9 cellular contexts compared by ENCODE assay signal in the genomic region with DNA sequence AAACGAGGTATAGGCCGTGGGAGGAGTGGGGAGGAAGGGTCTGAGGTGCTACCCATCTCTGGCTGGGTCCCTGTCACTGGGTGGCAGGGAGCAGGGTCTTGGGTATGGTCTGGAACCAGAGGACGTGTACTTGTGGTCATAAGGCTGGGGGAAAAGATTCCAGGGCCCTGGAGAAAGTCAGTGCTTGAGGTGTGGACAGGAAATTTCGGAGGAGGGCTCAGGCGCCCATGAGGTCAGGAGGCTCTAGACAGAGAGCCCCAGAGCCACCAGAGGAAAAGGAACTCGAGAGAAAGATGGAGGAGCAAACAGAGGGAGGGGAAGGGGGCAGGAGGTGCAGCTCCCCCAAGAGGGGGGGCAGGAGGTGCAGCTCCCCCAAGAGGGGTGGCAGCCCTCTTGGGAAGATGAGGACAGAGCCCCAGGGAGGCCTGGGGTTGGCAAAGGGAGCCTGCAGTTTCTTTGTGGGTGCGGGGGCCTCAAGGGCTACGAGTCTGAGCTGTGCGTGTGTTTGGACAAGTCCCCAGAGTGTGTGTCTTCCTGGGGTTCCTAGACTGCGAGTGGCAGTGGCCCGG. TPM values are rescaled to one million over a fixed set of nuclear protein-coding genes. Genes with fewer than 3 reads are reported as not detected.
DNase-seq lines count a peak whose midpoint lies in the region; ATAC-seq, FAIRE-seq and TF ChIP-seq lines count a peak whose summit lies in the region.
"Had no signal": no experiment of that assay in that cellular context is flagged by ENCODE, and none has a peak within 500 bp of the region (broad histone marks: within the 10 kb centered on the region; RNA-seq: fewer than 3 reads in every experiment).

No MANE protein-coding gene starts in this region.

- H3K4me1 ChIP-seq in keratinocyte (ENCODE audit: control insufficient read depth, extremely low read depth, insufficient read depth, low read length) (peaks cover 22% of the 10 kb centered on the region), tibial nerve (peaks cover 0 to 36% (median 9%) of the 10 kb centered on the region in 4 donors)

- H3K27ac Mint-ChIP-seq in activated naive CD4-positive, alpha-beta T cell treated with anti-CD3 and anti-CD28 coated beads, Interleukin-2, amount 10 ng/mL, durations not matched to agents 7 days and 5 days = peak overlapping the region; percentile 94
- peak overlapping the region; percentile 99 for H3K27ac Mint-ChIP-seq in activated T-helper 1 cell treated with anti-CD3 and anti-CD28 coated beads, Interleukin-12 subunit alpha, Interleukin-12 subunit beta, Interleukin-2, Interleukin-4 antibody, amounts not matched to agents 30 ng/mL and 10 ng/mL and 1 ng/mL, durations not matched to agents 14 hours and 24 hours and 36 hours

- H3K9ac ChIP-seq in keratinocyte (ENCODE audit: control insufficient read depth, extremely low read depth, insufficient read depth, low read length) = peak overlapping the region; percentile 90

- H3K4me3 Mint-ChIP-seq in activated naive CD4-positive, alpha-beta T cell treated with anti-CD3 and anti-CD28 coated beads, Interleukin-2, amount 10 ng/mL, durations not matched to agents 7 days and 5 days = peak overlapping the region; percentile 91
- H3K4me3 Mint-ChIP-seq in activated T-helper 1 cell treated with anti-CD3 and anti-CD28 coated beads, Interleukin-12 subunit alpha, Interleukin-12 subunit beta, Interleukin-2, Interleukin-4 antibody, amounts not matched to agents 30 ng/mL and 10 ng/mL and 1 ng/mL, durations not matched to agents 14 hours and 24 hours and 36 hours = peak overlapping the region; percentile 89

- no peaks in the 10 kb centered on the region for H3K9me1 ChIP-seq in keratinocyte (ENCODE audit: control insufficient read depth, extremely low read depth, insufficient read depth, low read length)

- peak overlapping the region; percentile 68 to 94 (median 82) for H3K4me3 ChIP-seq in keratinocyte (ENCODE audit: control insufficient read depth in 2 of 3, extremely low read depth in 1 of 3, insufficient read depth in 2 of 3, low read depth in 1 of 3, low read length in 3 of 3)
- peak overlapping the region; percentile 47 to 97 (median 86) for H3K4me3 ChIP-seq in tibial nerve

- TF ChIP-seq CTCF in keratinocyte (optimal IDR thresholded peaks at IDR 0.05 in 1 of 3, IDR thresholded peaks at IDR 0.05 in 1 of 3, conservative IDR thresholded peaks at IDR 0.05 in 1 of 3; ENCODE audit: extremely low read depth in 1 of 3, insufficient read depth in 2 of 3, low read length in 3 of 3) (no peak), tibial nerve (IDR thresholded peaks at IDR 0.05) (no peak), omental fat pad (IDR thresholded peaks at IDR 0.05) (no peak)

- FAIRE-seq in keratinocyte (lab: Jason Lieb, UNC) = no peak
- FAIRE-seq: G401.6 had no signal

- peak overlapping the region; percentile 78 for H3K4me2 ChIP-seq in keratinocyte (ENCODE audit: control insufficient read depth, extremely low read depth, insufficient read depth, low read depth, low read length)

- intact Hi-C loops in activated T-helper 1 cell treated with anti-CD3 and anti-CD28 coated beads, Interleukin-12 subunit alpha, Interleukin-12 subunit beta, Interleukin-2, Interleukin-4 antibody, amounts not matched to agents 30 ng/mL and 10 ng/mL and 1 ng/mL, durations not matched to agents 14 hours and 24 hours and 36 hours (cut with micrococcal nuclease) = loop anchor here (1.0 to 10.0 kb wide), 7 partner anchors 18 to 491 kb away; partner anchors contain the start of genes PLA2G15 and SLC7A6OS

- no peak for TF ChIP-seq EP300 in tibial nerve (IDR thresholded peaks at IDR 0.05)

- H3K9me3 Mint-ChIP-seq in activated naive CD4-positive, alpha-beta T cell treated with anti-CD3 and anti-CD28 coated beads, Interleukin-2, amount 10 ng/mL, durations not matched to agents 7 days and 5 days = no peaks in the 10 kb centered on the region
- H3K9me3 Mint-ChIP-seq in activated T-helper 1 cell treated with anti-CD3 and anti-CD28 coated beads, Interleukin-12 subunit alpha, Interleukin-12 subunit beta, Interleukin-2, Interleukin-4 antibody, amounts not matched to agents 30 ng/mL and 10 ng/mL and 1 ng/mL, durations not matched to agents 14 hours and 24 hours and 36 hours = no peaks in the 10 kb centered on the region

- peak overlapping the region; percentile 87 for H3K27ac ChIP-seq in keratinocyte (ENCODE audit: control insufficient read depth, insufficient read depth, low read length)
- peak overlapping the region; percentile 90 to 98 (median 94) for H3K27ac ChIP-seq in tibial nerve

- H3K27me3 ChIP-seq in keratinocyte (ENCODE audit: control insufficient read depth, extremely low read depth, insufficient read depth, low read length) (no peaks in the 10 kb centered on the region), tibial nerve (no peaks in the 10 kb centered on the region)

- H3K36me3 Mint-ChIP-seq in activated naive CD4-positive, alpha-beta T cell treated with anti-CD3 and anti-CD28 coated beads, Interleukin-2, amount 10 ng/mL, durations not matched to agents 7 days and 5 days = peaks cover 22% of the 10 kb centered on the region
- H3K36me3 Mint-ChIP-seq in activated T-helper 1 cell treated with anti-CD3 and anti-CD28 coated beads, Interleukin-12 subunit alpha, Interleukin-12 subunit beta, Interleukin-2, Interleukin-4 antibody, amounts not matched to agents 30 ng/mL and 10 ng/mL and 1 ng/mL, durations not matched to agents 14 hours and 24 hours and 36 hours (ENCODE audit: low read depth) = peaks cover 21% of the 10 kb centered on the region

- peak overlapping the region; percentile 86 for H2AFZ ChIP-seq in keratinocyte (ENCODE audit: control insufficient read depth, low read length)

- H4K20me1 ChIP-seq in keratinocyte (ENCODE audit: control insufficient read depth, extremely low read depth, insufficient read depth, low read length) = peaks cover 2% of the 10 kb centered on the region

- no peak for DNase-seq in activated naive CD4-positive, alpha-beta T cell treated with anti-CD3 and anti-CD28 coated beads, Interleukin-2, amount 10 ng/mL, durations not matched to agents 7 days and 5 days
- no peak for DNase-seq in activated naive CD4-positive, alpha-beta T cell treated with anti-CD3 and anti-CD28 coated beads, Interleukin-2, amount 50 U/mL, for 16 hours
- DNase-seq in activated T-helper 1 cell treated with anti-CD3 and anti-CD28 coated beads, Interleukin-12 subunit alpha, Interleukin-12 subunit beta, Interleukin-2, Interleukin-4 antibody, amounts not matched to agents 30 ng/mL and 10 ng/mL and 1 ng/mL, durations not matched to agents 14 hours and 24 hours and 36 hours (ENCODE audit: low spot score) = no peak
- DNase-seq in keratinocyte (ENCODE audit: low read depth, low spot score) (no peak), tibial nerve (ENCODE audit: low spot score in 2 of 2) (no peak), mesenteric fat pad (ENCODE audit: low spot score) (no peak), omental fat pad (ENCODE audit: low spot score) (no peak)

- dilution Hi-C loops in keratinocyte (cut with MboI; ENCODE audit: extremely low pct_ligation_motif_present, low sequenced_read_pairs) = no loop called here

- H3K79me2 ChIP-seq in keratinocyte (ENCODE audit: control insufficient read depth, insufficient read depth, low read length) = peaks cover 32% of the 10 kb centered on the region

- peaks cover 58% of the 10 kb centered on the region for H3K4me1 Mint-ChIP-seq in activated naive CD4-positive, alpha-beta T cell treated with anti-CD3 and anti-CD28 coated beads, Interleukin-2, amount 10 ng/mL, durations not matched to agents 7 days and 5 days
- peaks cover 47% of the 10 kb centered on the region for H3K4me1 Mint-ChIP-seq in activated T-helper 1 cell treated with anti-CD3 and anti-CD28 coated beads, Interleukin-12 subunit alpha, Interleukin-12 subunit beta, Interleukin-2, Interleukin-4 antibody, amounts not matched to agents 30 ng/mL and 10 ng/mL and 1 ng/mL, durations not matched to agents 14 hours and 24 hours and 36 hours (ENCODE audit: low read depth)

- no peaks in the 10 kb centered on the region for H3K27me3 Mint-ChIP-seq in activated naive CD4-positive, alpha-beta T cell treated with anti-CD3 and anti-CD28 coated beads, Interleukin-2, amount 10 ng/mL, durations not matched to agents 7 days and 5 days
- no peaks in the 10 kb centered on the region for H3K27me3 Mint-ChIP-seq in activated T-helper 1 cell treated with anti-CD3 and anti-CD28 coated beads, Interleukin-12 subunit alpha, Interleukin-12 subunit beta, Interleukin-2, Interleukin-4 antibody, amounts not matched to agents 30 ng/mL and 10 ng/mL and 1 ng/mL, durations not matched to agents 14 hours and 24 hours and 36 hours (ENCODE audit: insufficient read depth)

- H3K9me3 ChIP-seq in keratinocyte (ENCODE audit: control insufficient read depth, low read depth, low read length) (no peaks in the 10 kb centered on the region), tibial nerve (no peaks in the 10 kb centered on the region)

- TF ChIP-seq POLR2A in tibial nerve (IDR thresholded peaks at IDR 0.05) = no peak

- 36 to 48% methylated on average over 9 to 11 of the region's 11 CpGs for WGBS in tibial nerve, 2 donors

- CTCF ChIA-PET in activated naive CD4-positive, alpha-beta T cell treated with anti-CD3 and anti-CD28 coated beads, Interleukin-2, amount 10 ng/mL, durations not matched to agents 7 days and 5 days (lab: Charles Lee) = interaction anchor here (0.6 to 9.7 kb wide), 30 partner anchors 8 to 174 kb away, joined by 3 to 432 read pairs (median 5); partner anchors contain the start of genes PRMT7 and SLC7A6OS

- H3K36me3 ChIP-seq in keratinocyte (ENCODE audit: control insufficient read depth in 2 of 2, extremely low read depth in 1 of 2, insufficient read depth in 2 of 2, low read length in 2 of 2) (peaks cover 17% of the 10 kb centered on the region in 2 experiments), tibial nerve (peaks cover 0 to 26% (median 5%) of the 10 kb centered on the region in 3 donors)

- ATAC-seq in GM18909 (IDR thresholded peaks at IDR 0.05; ENCODE audit: poor library complexity, unreplicated experiment) (no peak), omental fat pad (ENCODE audit: low FRiP score) (no peak)

RNA-seq across cellular contexts. Expression of gene SLC7A6, which starts 0.7 kb away (rescaled TPM):
- total RNA-seq in activated T-helper 1 cell treated with anti-CD3 and anti-CD28 coated beads, Interleukin-12 subunit alpha, Interleukin-12 subunit beta, Interleukin-2, Interleukin-4 antibody, amounts not matched to agents 30 ng/mL and 10 ng/mL and 1 ng/mL, durations not matched to agents 14 hours and 24 hours and 36 hours = 139 and 143 TPM in 2 replicates
- polyA plus RNA-seq in keratinocyte = 35.0 to 45.9 TPM (median 43.4 TPM) in 3 replicates
- polyA plus RNA-seq in keratinocyte (2011; ENCODE audit: low read depth) = 11.6 TPM
- polyA plus RNA-seq in keratinocyte (2011; cell fraction: cytosol; rRNA removed) = 15.5 and 20.5 TPM in 2 replicates
- 113 and 126 TPM in 2 replicates for polyA plus RNA-seq in keratinocyte (2011; cell fraction: nucleus; rRNA removed)
- polyA plus RNA-seq in keratinocyte (2012; ENCODE audit: low replicate concordance) = 13.9 and 24.3 TPM in 2 replicates
- polyA minus RNA-seq in keratinocyte = 85.4 to 135 TPM (median 106 TPM) in 3 replicates
- polyA minus RNA-seq in keratinocyte (2011; cell fraction: cytosol; rRNA and poly(A)+ RNA removed) = 28.0 TPM
- polyA minus RNA-seq in keratinocyte (2011; cell fraction: nucleus; rRNA and poly(A)+ RNA removed) = 70.1 and 116 TPM in 2 replicates
- total RNA-seq in tibial nerve (100 to 1,000 TPM; 129 to 202 (median 181) TPM), mesenteric fat pad (264 TPM), omental fat pad (100 to 1,000 TPM; 129 to 181 (median 147) TPM)

RNA-seq across cellular contexts. Expression of gene PLA2G15, which starts 18.5 kb away (rescaled TPM):
- total RNA-seq in activated T-helper 1 cell treated with anti-CD3 and anti-CD28 coated beads, Interleukin-12 subunit alpha, Interleukin-12 subunit beta, Interleukin-2, Interleukin-4 antibody, amounts not matched to agents 30 ng/mL and 10 ng/mL and 1 ng/mL, durations not matched to agents 14 hours and 24 hours and 36 hours = 8.6 and 8.8 TPM in 2 replicates
- 9.2 to 16.6 TPM (median 12.1 TPM) in 3 replicates for polyA plus RNA-seq in keratinocyte
- 11.9 TPM for polyA plus RNA-seq in keratinocyte (2011; ENCODE audit: low read depth)
- 4.5 and 7.1 TPM in 2 replicates for polyA plus RNA-seq in keratinocyte (2011; cell fraction: cytosol; rRNA removed)
- polyA plus RNA-seq in keratinocyte (2011; cell fraction: nucleus; rRNA removed) = 26.5 and 29.3 TPM in 2 replicates
- polyA plus RNA-seq in keratinocyte (2012; ENCODE audit: low replicate concordance) = 11.6 and 11.8 TPM in 2 replicates
- polyA minus RNA-seq in keratinocyte = 11.7 to 22.2 TPM (median 18.8 TPM) in 3 replicates
- polyA minus RNA-seq in keratinocyte (2011; cell fraction: cytosol; rRNA and poly(A)+ RNA removed) = 13.6 TPM
- 21.2 and 24.3 TPM in 2 replicates for polyA minus RNA-seq in keratinocyte (2011; cell fraction: nucleus; rRNA and poly(A)+ RNA removed)
- total RNA-seq in tibial nerve (10 to 100 TPM; 26.0 to 51.3 (median 30.2) TPM), mesenteric fat pad (40.2 TPM), omental fat pad (10 to 100 TPM; 24.0 to 42.9 (median 31.1) TPM)

RNA-seq across cellular contexts. Expression of gene ESRP2, which starts 27.7 kb away (rescaled TPM):
- 0.10 and 0.12 TPM in 2 replicates for total RNA-seq in activated T-helper 1 cell treated with anti-CD3 and anti-CD28 coated beads, Interleukin-12 subunit alpha, Interleukin-12 subunit beta, Interleukin-2, Interleukin-4 antibody, amounts not matched to agents 30 ng/mL and 10 ng/mL and 1 ng/mL, durations not matched to agents 14 hours and 24 hours and 36 hours
- polyA plus RNA-seq in keratinocyte = 34.8 to 53.9 TPM (median 39.2 TPM) in 3 replicates
- 17.9 TPM for polyA plus RNA-seq in keratinocyte (2011; ENCODE audit: low read depth)
- polyA plus RNA-seq in keratinocyte (2011; cell fraction: cytosol; rRNA removed) = 20.2 and 23.8 TPM in 2 replicates
- polyA plus RNA-seq in keratinocyte (2011; cell fraction: nucleus; rRNA removed) = 93.9 and 100 TPM in 2 replicates
- 31.4 and 42.0 TPM in 2 replicates for polyA plus RNA-seq in keratinocyte (2012; ENCODE audit: low replicate concordance)
- 68.0 to 78.2 TPM (median 73.5 TPM) in 3 replicates for polyA minus RNA-seq in keratinocyte
- polyA minus RNA-seq in keratinocyte (2011; cell fraction: cytosol; rRNA and poly(A)+ RNA removed) = 35.1 TPM
- polyA minus RNA-seq in keratinocyte (2011; cell fraction: nucleus; rRNA and poly(A)+ RNA removed) = 44.2 and 52.1 TPM in 2 replicates
- total RNA-seq in tibial nerve = 1 to 10 TPM in 2 of 4 donors, under 1 TPM in 2; 0.42 to 2.4 (median 1.2) TPM
- 0.71 TPM for total RNA-seq in mesenteric fat pad
- total RNA-seq in omental fat pad = 1 to 10 TPM in 3 of 4 donors, not detected in 1; 1.9 to 6.5 (median 4.2) TPM

RNA-seq across cellular contexts. Expression of gene SLC7A6OS, which starts 47.1 kb away (rescaled TPM):
- 26.5 and 27.6 TPM in 2 replicates for total RNA-seq in activated T-helper 1 cell treated with anti-CD3 and anti-CD28 coated beads, Interleukin-12 subunit alpha, Interleukin-12 subunit beta, Interleukin-2, Interleukin-4 antibody, amounts not matched to agents 30 ng/mL and 10 ng/mL and 1 ng/mL, durations not matched to agents 14 hours and 24 hours and 36 hours
- polyA plus RNA-seq in keratinocyte = 9.5 to 12.6 TPM (median 9.8 TPM) in 3 replicates
- polyA plus RNA-seq in keratinocyte (2011; ENCODE audit: low read depth) = 36.8 TPM
- polyA plus RNA-seq in keratinocyte (2011; cell fraction: cytosol; rRNA removed) = 6.5 and 7.8 TPM in 2 replicates
- 13.1 and 14.7 TPM in 2 replicates for polyA plus RNA-seq in keratinocyte (2011; cell fraction: nucleus; rRNA removed)
- 8.5 and 11.8 TPM in 2 replicates for polyA plus RNA-seq in keratinocyte (2012; ENCODE audit: low replicate concordance)
- 3.0 to 7.2 TPM (median 5.6 TPM) in 3 replicates for polyA minus RNA-seq in keratinocyte
- 3.5 TPM for polyA minus RNA-seq in keratinocyte (2011; cell fraction: cytosol; rRNA and poly(A)+ RNA removed)
- polyA minus RNA-seq in keratinocyte (2011; cell fraction: nucleus; rRNA and poly(A)+ RNA removed) = 4.0 and 5.4 TPM in 2 replicates
- total RNA-seq in tibial nerve (10 to 100 TPM; 13.4 to 19.5 (median 14.2) TPM), mesenteric fat pad (12.3 TPM), omental fat pad (10 to 100 TPM in 3 of 4 donors, 1 to 10 TPM in 1; 7.2 to 19.7 (median 14.7) TPM)

RNA-seq across cellular contexts. Expression of gene PRMT7, which starts 47.2 kb away (rescaled TPM):
- total RNA-seq in activated T-helper 1 cell treated with anti-CD3 and anti-CD28 coated beads, Interleukin-12 subunit alpha, Interleukin-12 subunit beta, Interleukin-2, Interleukin-4 antibody, amounts not matched to agents 30 ng/mL and 10 ng/mL and 1 ng/mL, durations not matched to agents 14 hours and 24 hours and 36 hours = 80.6 and 85.2 TPM in 2 replicates
- 25.8 to 30.2 TPM (median 27.4 TPM) in 3 replicates for polyA plus RNA-seq in keratinocyte
- polyA plus RNA-seq in keratinocyte (2011; ENCODE audit: low read depth) = 23.5 TPM
- polyA plus RNA-seq in keratinocyte (2011; cell fraction: cytosol; rRNA removed) = 12.3 and 14.4 TPM in 2 replicates
- 58.2 and 68.9 TPM in 2 replicates for polyA plus RNA-seq in keratinocyte (2011; cell fraction: nucleus; rRNA removed)
- polyA plus RNA-seq in keratinocyte (2012; ENCODE audit: low replicate concordance) = 17.3 and 22.9 TPM in 2 replicates
- polyA minus RNA-seq in keratinocyte = 33.4 to 44.0 TPM (median 35.0 TPM) in 3 replicates
- polyA minus RNA-seq in keratinocyte (2011; cell fraction: cytosol; rRNA and poly(A)+ RNA removed) = 39.1 TPM
- 24.9 and 36.1 TPM in 2 replicates for polyA minus RNA-seq in keratinocyte (2011; cell fraction: nucleus; rRNA and poly(A)+ RNA removed)
- total RNA-seq in tibial nerve (10 to 100 TPM; 74.1 to 91.5 (median 78.0) TPM), mesenteric fat pad (35.7 TPM), omental fat pad (10 to 100 TPM; 22.3 to 56.7 (median 35.8) TPM)
